In the genomic region with DNA sequence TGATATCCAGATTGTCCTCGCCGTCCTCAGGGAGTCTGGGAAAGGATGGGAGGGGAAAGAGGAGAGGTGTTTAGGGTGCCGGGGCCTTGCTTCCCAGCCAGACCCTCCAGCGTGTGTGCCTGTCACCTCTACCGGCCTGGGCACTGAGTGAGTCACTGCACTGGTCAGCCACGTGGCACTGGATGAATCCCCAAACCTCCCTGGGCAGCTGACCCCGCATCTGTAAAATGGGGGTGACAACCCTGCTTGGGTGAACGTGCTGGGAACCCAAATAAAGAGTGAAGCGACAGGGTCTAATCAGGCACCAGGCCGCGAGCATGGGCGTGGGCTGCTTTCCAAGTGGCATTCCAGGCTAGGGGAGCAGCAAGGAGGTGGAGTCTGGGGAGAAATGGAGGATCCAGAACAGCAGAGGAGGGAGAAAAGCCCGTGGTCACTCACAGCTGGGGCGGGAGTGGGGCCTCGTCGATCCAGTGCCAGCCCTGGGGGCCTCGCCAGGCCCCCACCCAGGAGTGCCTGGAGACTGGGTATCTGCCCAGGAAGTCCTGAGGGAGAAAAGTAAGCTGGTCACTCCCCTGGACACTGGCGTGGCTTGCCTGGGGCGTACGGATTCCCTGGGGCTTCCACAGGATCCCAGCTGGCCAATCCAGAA, we compare ENCODE assay signal across 25 cellular contexts. TPM values are rescaled to one million over a fixed set of nuclear protein-coding genes. Genes with fewer than 3 reads are reported as not detected.
DNase-seq lines count a peak whose midpoint lies in the region; ATAC-seq, FAIRE-seq and TF ChIP-seq lines count a peak whose summit lies in the region.
"Had no signal": no experiment of that assay in that cellular context is flagged by ENCODE, and none has a peak within 500 bp of the region (broad histone marks: within the 10 kb centered on the region; RNA-seq: fewer than 3 reads in every experiment).

No MANE protein-coding gene starts in this region.

- H2AK5ac ChIP-seq in H1 (ENCODE audit: low read depth, low read length) (no peak overlapping the region), trophoblast cell (ENCODE audit: low read length) (no peak overlapping the region)

- H4K91ac ChIP-seq in H1 (replicated peaks; ENCODE audit: insufficient read length, low read length) (no peak overlapping the region), trophoblast cell (ENCODE audit: low read depth, low read length) (peak overlapping the region; percentile 67)

- WGBS in H1 (ENCODE audit: extremely low coverage in 1 of 2, insufficient coverage in 1 of 2, insufficient read length in 1 of 2, insufficient replicate concordance in 2 of 2, low coverage in 1 of 2, low lambda C conversion rate in 2 of 2, missing lambda C conversion rate in 1 of 2), 2 experiments, result 82% methylated on average over 20 of the region's 20 CpGs; no CpG with 5 or more reads in 1 of the 2 experiments
- no CpG with 5 or more reads among the region's 20 CpGs for WGBS in trophoblast cell (ENCODE audit: extremely low coverage, insufficient coverage, insufficient read length)

- no peak overlapping the region for H3K4me3 Mint-ChIP-seq in Calu3 (ENCODE audit: low read depth, unreplicated experiment)
- H3K4me3 Mint-ChIP-seq: activated T-helper 1 cell treated with anti-CD3 and anti-CD28 coated beads, Interleukin-12 subunit alpha, Interleukin-12 subunit beta, Interleukin-2, Interleukin-4 antibody, amounts not matched to agents 30 ng/mL and 10 ng/mL and 1 ng/mL, durations not matched to agents 14 hours and 24 hours and 36 hours; neural crest cell had no signal

- H3K4me3 ChIP-seq in BE2C (ENCODE audit: low read depth, low read length), result no peak overlapping the region
- H3K4me3 ChIP-seq in Karpas-422 (ENCODE audit: low read length), result no peak overlapping the region
- H3K4me3 ChIP-seq in H1 (ENCODE audit: extremely low read depth in 1 of 4, insufficient read depth in 2 of 4, low read depth in 3 of 4, low read length in 4 of 4), result no peak overlapping the region
- H3K4me3 ChIP-seq in trophoblast cell (ENCODE audit: low read depth, low read length), result no peak overlapping the region
- H3K4me3 ChIP-seq: stomach had no signal

- no peak for TF ChIP-seq EP300 in H1 (IDR thresholded peaks at IDR 0.05; ENCODE audit: borderline replicate concordance in 1 of 2, low read depth in 2 of 2, low read length in 2 of 2)

- no peak for TF ChIP-seq POLR2A in H1 (IDR thresholded peaks at IDR 0.05; ENCODE audit: control extremely low read depth in 1 of 2, low read depth in 2 of 2, low read length in 2 of 2)

- H3K9me3 ChIP-seq in BE2C (no peaks in the 10 kb centered on the region), Karpas-422 (ENCODE audit: low read length) (no peaks in the 10 kb centered on the region), H1 (ENCODE audit: insufficient read depth in 2 of 2, low read depth in 1 of 2, low read length in 1 of 2) (no peaks in the 10 kb centered on the region), trophoblast cell (ENCODE audit: insufficient read depth, low read depth, low read length) (no peaks in the 10 kb centered on the region)
- H3K9me3 ChIP-seq: stomach had no signal

- FAIRE-seq in H1 (lab: Jason Lieb, UNC), result no peak

- TF ChIP-seq CTCF in BE2C (IDR thresholded peaks at IDR 0.05; ENCODE audit: low read depth, low read length), result no peak
- TF ChIP-seq CTCF in H1 (IDR thresholded peaks at IDR 0.05; ENCODE audit: control extremely low read depth in 1 of 3, insufficient read depth in 1 of 3, low read depth in 1 of 3, low read length in 3 of 3), result no peak
- no peak for TF ChIP-seq CTCF in Calu3 (IDR thresholded peaks at IDR 0.05; ENCODE audit: unreplicated experiment)

- H3K36me3 Mint-ChIP-seq in Calu3 (ENCODE audit: insufficient read depth, unreplicated experiment), result no peaks in the 10 kb centered on the region
- H3K36me3 Mint-ChIP-seq: activated naive CD4-positive, alpha-beta T cell treated with anti-CD3 and anti-CD28 coated beads, Interleukin-2, amount 50 U/mL, for 72 hours had no signal

- CTCF ChIA-PET in H1 (lab: Charles Lee; ENCODE audit: partially characterized antibody), result interaction anchor here (0.7 to 1.8 kb wide), 12 partner anchors 10 to 167 kb away, joined by 3 to 11 read pairs (median 4); no protein-coding TSS in a partner anchor
- CTCF ChIA-PET in Calu3 (lab: Charles Lee), result interaction anchor here (0.5 to 0.6 kb wide), 2 partner anchors 14 to 563 kb away, joined by 5 to 6 read pairs; no protein-coding TSS in a partner anchor

- no peaks in the 10 kb centered on the region for H3K23me2 ChIP-seq in H1 (ENCODE audit: low read depth, low read length)

- H3K23ac ChIP-seq in H1 (ENCODE audit: insufficient read length) (no peak overlapping the region), trophoblast cell (ENCODE audit: low read length) (no peak overlapping the region)

- no TSS peak for BruUV-seq in Calu3 (replicated peaks; lab: Mats Ljungman, UMichigan)

- H2BK12ac ChIP-seq in H1 (ENCODE audit: low read depth, low read length) (no peak overlapping the region), trophoblast cell (ENCODE audit: low read length) (no peak overlapping the region)

- no peaks in the 10 kb centered on the region for H3K36me3 ChIP-seq in BE2C
- no peaks in the 10 kb centered on the region for H3K36me3 ChIP-seq in Karpas-422 (ENCODE audit: insufficient read depth, low read length)
- no peaks in the 10 kb centered on the region for H3K36me3 ChIP-seq in H1 (ENCODE audit: control insufficient read depth in 2 of 4, insufficient read depth in 4 of 4, low read length in 3 of 4)
- H3K36me3 ChIP-seq in trophoblast cell (ENCODE audit: control insufficient read depth in 1 of 2, insufficient read depth in 2 of 2, low read length in 2 of 2), result no peaks in the 10 kb centered on the region
- H3K36me3 ChIP-seq: stomach had no signal

- no peak overlapping the region for H4K12ac ChIP-seq in trophoblast cell (ENCODE audit: low read depth, low read length)

- no peaks in the 10 kb centered on the region; the same call in 1 of the 2 replicates for H3K79me1 ChIP-seq in H1 (ENCODE audit: low read depth, low read length)
- peaks cover 4% of the 10 kb centered on the region for H3K79me1 ChIP-seq in trophoblast cell (ENCODE audit: low read length)

- H3K79me2 ChIP-seq in Karpas-422 (ENCODE audit: low read length) (no peaks in the 10 kb centered on the region), H1 (ENCODE audit: control insufficient read depth in 1 of 2, insufficient read depth in 2 of 2, low read length in 2 of 2) (no peaks in the 10 kb centered on the region), trophoblast cell (ENCODE audit: control insufficient read depth, insufficient read depth, low read length, poor library complexity) (no peaks in the 10 kb centered on the region)

- no peak for TF ChIP-seq RAD21 in H1 (IDR thresholded peaks at IDR 0.05 in 1 of 2, conservative IDR thresholded peaks at IDR 0.05 in 1 of 2; ENCODE audit: low read depth in 2 of 2, low read length in 2 of 2)

- H3K18ac ChIP-seq in H1 (ENCODE audit: extremely low read depth, low read length) (no peak overlapping the region), trophoblast cell (ENCODE audit: low read length) (no peak overlapping the region)

- no peaks in the 10 kb centered on the region for H3K9me3 Mint-ChIP-seq in Calu3 (ENCODE audit: low read depth, unreplicated experiment)
- H3K9me3 Mint-ChIP-seq: activated naive CD4-positive, alpha-beta T cell treated with anti-CD3 and anti-CD28 coated beads, Interleukin-2, amount 50 U/mL, for 72 hours; activated T-helper 1 cell treated with anti-CD3 and anti-CD28 coated beads, Interleukin-12 subunit alpha, Interleukin-12 subunit beta, Interleukin-2, Interleukin-4 antibody, amounts not matched to agents 30 ng/mL and 10 ng/mL and 1 ng/mL, durations not matched to agents 14 hours and 24 hours and 36 hours; neural crest cell had no signal

- intact Hi-C loops in Calu3 (cut with micrococcal nuclease; ENCODE audit: unreplicated experiment), result no loop called here

- H2BK20ac ChIP-seq in H1 (ENCODE audit: low read length), result no peak overlapping the region

- no peak overlapping the region for H4K5ac ChIP-seq in H1 (ENCODE audit: insufficient read length, low read depth, low read length)

- no peak overlapping the region for H2BK15ac ChIP-seq in H1 (ENCODE audit: low read length)

- no peaks in the 10 kb centered on the region for H3K27me3 ChIP-seq in BE2C
- H3K27me3 ChIP-seq in Karpas-422 (ENCODE audit: low read length), result no peaks in the 10 kb centered on the region
- H3K27me3 ChIP-seq in H1 (replicated peaks in 1 of 4; ENCODE audit: control insufficient read depth in 3 of 4, extremely low read depth in 1 of 4, insufficient read depth in 3 of 4, low read length in 3 of 4), result no peaks in the 10 kb centered on the region
- no peaks in the 10 kb centered on the region for H3K27me3 ChIP-seq in trophoblast cell (ENCODE audit: insufficient read depth, low read length)
- H3K27me3 ChIP-seq: stomach had no signal

- H3K4ac ChIP-seq in H1 (replicated peaks; ENCODE audit: insufficient read length, low read depth, low read length) (no peak overlapping the region), trophoblast cell (ENCODE audit: low read depth, low read length) (peak overlapping the region; percentile 4)

- H3K4me2 ChIP-seq in Karpas-422 (ENCODE audit: low read depth, low read length, poor library complexity, severe bottlenecking) (no peak overlapping the region), H1 (ENCODE audit: insufficient read depth in 1 of 2, low read depth in 2 of 2, low read length in 2 of 2) (no peak overlapping the region), trophoblast cell (ENCODE audit: low read length) (no peak overlapping the region)

- no peak overlapping the region for H3K14ac ChIP-seq in H1 (ENCODE audit: insufficient read length)
- peak overlapping the region; percentile 28 for H3K14ac ChIP-seq in trophoblast cell (ENCODE audit: low read length)

- H3K9me2 ChIP-seq in Karpas-422 (replicated peaks; ENCODE audit: insufficient read depth, low read length), result no peaks in the 10 kb centered on the region

- H3K56ac ChIP-seq in H1 (replicated peaks; ENCODE audit: insufficient read length, low read depth, low read length), result no peak overlapping the region

- H2BK120ac ChIP-seq in H1 (replicated peaks; ENCODE audit: low read depth, low read length) (no peak overlapping the region), trophoblast cell (ENCODE audit: insufficient read depth, low read length, poor library complexity) (peak overlapping the region; percentile 1)

- no peak overlapping the region for H3K27ac ChIP-seq in Karpas-422 (ENCODE audit: low read length)
- H3K27ac ChIP-seq in H1 (ENCODE audit: low read depth, low read length), result no peak overlapping the region
- no peak overlapping the region for H3K27ac ChIP-seq in trophoblast cell (ENCODE audit: low read depth, low read length)
- H3K27ac ChIP-seq: C4-2B, stomach had no signal

- POLR2A ChIA-PET in H1 (lab: Charles Lee; ENCODE audit: partially characterized antibody), result interaction anchor here (0.6 to 2.3 kb wide), 5 partner anchors 10 to 337 kb away, joined by 3 to 6 read pairs (median 3); a partner anchor contains a TSS

- H3K4me1 Mint-ChIP-seq in Calu3 (ENCODE audit: low read depth, unreplicated experiment), result no peaks in the 10 kb centered on the region

- H3K9ac ChIP-seq in Karpas-422 (ENCODE audit: low read length) (no peak overlapping the region), H1 (replicated peaks in 1 of 4; ENCODE audit: extremely low read depth in 1 of 4, low read depth in 3 of 4, low read length in 3 of 4) (no peak overlapping the region), trophoblast cell (ENCODE audit: low read length) (no peak overlapping the region)

- H3K27me3 Mint-ChIP-seq in Calu3 (ENCODE audit: unreplicated experiment), result no peaks in the 10 kb centered on the region

- DNase-seq in BE2C (peak; percentile 22), Karpas-422 (peak; percentile 9), H1 (ENCODE audit: low read depth in 1 of 2, low spot score in 2 of 2) (no peak), trophoblast cell (peak; percentile 90 to 92), DMS53 (lab: John Stamatoyannopoulos, UW) (no peak), MV-4-11 (lab: John Stamatoyannopoulos, UW) (no peak), Calu3 (no peak)
- DNase-seq: ACHN; effector CD8-positive, alpha-beta T cell; left colon; NCI-H1105 treated with DMSO at 0.1 percent for 48 hours; NCI-H2107; NCI-H524 treated with DMSO at 0.1 percent for 48 hours; SHP77; stomach had no signal

- H3K27ac Mint-ChIP-seq in Calu3 (ENCODE audit: unreplicated experiment), result no peak overlapping the region
- H3K27ac Mint-ChIP-seq: activated T-helper 1 cell treated with anti-CD3 and anti-CD28 coated beads, Interleukin-12 subunit alpha, Interleukin-12 subunit beta, Interleukin-2, Interleukin-4 antibody, amounts not matched to agents 30 ng/mL and 10 ng/mL and 1 ng/mL, durations not matched to agents 14 hours and 24 hours and 36 hours had no signal

- H2BK5ac ChIP-seq in H1 (ENCODE audit: low read depth, low read length), result no peak overlapping the region
- no peak overlapping the region for H2BK5ac ChIP-seq in trophoblast cell (ENCODE audit: low read depth, low read length, poor library complexity)

- no peaks in the 10 kb centered on the region for H4K20me1 ChIP-seq in Karpas-422 (ENCODE audit: insufficient read depth, low read depth, low read length)
- H4K20me1 ChIP-seq in H1 (replicated peaks in 1 of 2; ENCODE audit: control insufficient read depth in 1 of 2, insufficient read depth in 2 of 2, low read length in 2 of 2), result peaks cover 0 to 6% of the 10 kb centered on the region in 2 experiments

- H2AFZ ChIP-seq in Karpas-422 (ENCODE audit: low read length), result no peak overlapping the region
- no peak overlapping the region for H2AFZ ChIP-seq in H1 (ENCODE audit: low read length)
- no peak overlapping the region for H2AFZ ChIP-seq in trophoblast cell (ENCODE audit: insufficient read depth, low read length, poor library complexity)

- H3K4me1 ChIP-seq in BE2C (peaks cover 4% of the 10 kb centered on the region; the same call in 1 of the 2 replicates), Karpas-422 (ENCODE audit: low read length) (no peaks in the 10 kb centered on the region), H1 (replicated peaks in 1 of 4; ENCODE audit: control insufficient read depth in 3 of 4, insufficient read depth in 4 of 4, low read length in 3 of 4) (peaks cover 0 to 11% (median 2%) of the 10 kb centered on the region in 4 experiments; a peak in 2 of 7 replicates), trophoblast cell (ENCODE audit: control insufficient read depth in 1 of 2, insufficient read depth in 2 of 2, low read length in 2 of 2) (peaks cover 0 to 6% of the 10 kb centered on the region in 2 experiments)

- no peak for ATAC-seq in GM21825 (IDR thresholded peaks at IDR 0.05; ENCODE audit: unreplicated experiment)
- ATAC-seq: activated naive CD4-positive, alpha-beta T cell treated with anti-CD3 and anti-CD28 coated beads, Interleukin-2, amount 50 U/mL, for 72 hours; left colon had no signal

- no peak overlapping the region for H4K8ac ChIP-seq in H1 (ENCODE audit: extremely low read depth, insufficient read depth, low read length)
- peak overlapping the region; percentile 41 for H4K8ac ChIP-seq in trophoblast cell (ENCODE audit: low read depth, low read length)

RNA-seq across cellular contexts. Expression of a gene that starts 29.7 kb away (rescaled TPM):
- not detected for polyA plus RNA-seq in BE2C (2012; ENCODE audit: insufficient read depth, insufficient read length, low read depth)
- total RNA-seq in Karpas-422 (2014; rRNA removed; shearing (Covaris generic); ENCODE audit: low replicate concordance), result not detected in 2 replicates
- 14.9 and 20.4 TPM in 2 replicates for total RNA-seq in H1 (2021; fragmentation: NEBNext Ultra II Directional; extraction: Animal tissue kit (Norgen Biotek cat#: 25700))
- 8.9 and 13.9 TPM in 2 replicates for polyA plus RNA-seq in H1 (2011; rRNA removed)
- 10.2 TPM for polyA plus RNA-seq in H1 (2011; cell fraction: cytosol; rRNA removed)
- polyA plus RNA-seq in H1 (2011; cell fraction: nucleus; rRNA removed), result 14.5 TPM
- polyA plus RNA-seq in H1 (2012, experiment 1 of 2), result 7.8 to 10.9 TPM (median 9.8 TPM) in 4 replicates
- 10.4 TPM for polyA plus RNA-seq in H1 (2012, experiment 2 of 2)
- polyA plus RNA-seq in H1 (2013, experiment 1 of 2), result 10.1 TPM
- polyA plus RNA-seq in H1 (2013, experiment 2 of 2), result 10.3 TPM
- polyA minus RNA-seq in H1 (2011; rRNA and poly(A)+ RNA removed), result 5.8 and 6.8 TPM in 2 replicates
- 14.7 TPM for polyA minus RNA-seq in H1 (2011; cell fraction: cytosol; rRNA and poly(A)+ RNA removed)
- 16.5 TPM for polyA minus RNA-seq in H1 (2011; cell fraction: nucleus; rRNA and poly(A)+ RNA removed)
- 1.8 and 2.0 TPM in 2 replicates for polyA plus RNA-seq in trophoblast cell (2013)
- 1.3 and 1.5 TPM in 2 replicates for total RNA-seq in Calu3 (2022)
- total RNA-seq: chondrocyte, H4, neural crest cell, OCI-LY7, pulmonary artery endothelial cell, urinary bladder had no signal

Comparison
In these comparisons a context has a peak if more than half of its experiments do, and no peak if none do; other contexts are left out.
1. DNase-seq: peak in BE2C (single experiment), Karpas-422 (single experiment) and trophoblast cell (2 of 2); none in H1 (0 of 2), DMS53 (single experiment), MV-4-11 (single experiment) and Calu3 (single experiment).